Comparison of ENCODE assay signal across 12 cellular contexts in genomic region chr17:69358688-69359596, GRCh38. TPM values are rescaled to one million over a fixed set of nuclear protein-coding genes. Genes with fewer than 3 reads are reported as not detected.
DNase-seq lines count a peak whose midpoint lies in the region; ATAC-seq, FAIRE-seq and TF ChIP-seq lines count a peak whose summit lies in the region.
"Had no signal": no experiment of that assay in that cellular context is flagged by ENCODE, and none has a peak within 500 bp of the region (broad histone marks: within the 10 kb centered on the region; RNA-seq: fewer than 3 reads in every experiment).

No MANE protein-coding gene starts in this region.

- H3K4me2 ChIP-seq in Loucy (ENCODE audit: low read depth, low read length, poor library complexity, severe bottlenecking) = no peak overlapping the region
- H3K4me2 ChIP-seq in K562 (ENCODE audit: insufficient read depth, low read length) = no peak overlapping the region

- no peak overlapping the region for H3K4me3 ChIP-seq in Loucy (ENCODE audit: low read length, poor library complexity, severe bottlenecking)
- H3K4me3 ChIP-seq in K562 = no peak overlapping the region
- H3K4me3 ChIP-seq: mucosa of descending colon had no signal

- no peaks in the 10 kb centered on the region for H3K27me3 Mint-ChIP-seq in activated T-cell treated with anti-CD3 and anti-CD28 coated beads, Interleukin-2, amount 50 U/mL, for 72 hours (ENCODE audit: low read depth)
- peaks cover 5% of the 10 kb centered on the region for H3K27me3 Mint-ChIP-seq in activated T-cell treated with anti-CD3 and anti-CD28 coated beads, Interleukin-2, amount 50 U/mL, for 4 hours (ENCODE audit: low read depth)

- no peaks in the 10 kb centered on the region for H3K9me3 Mint-ChIP-seq in activated T-cell treated with anti-CD3 and anti-CD28 coated beads, Interleukin-2, amount 50 U/mL, for 72 hours
- H3K9me3 Mint-ChIP-seq in activated T-cell treated with anti-CD3 and anti-CD28 coated beads, Interleukin-2, amount 50 U/mL, for 4 hours = no peaks in the 10 kb centered on the region

- no peak overlapping the region for H3K4me3 Mint-ChIP-seq in activated T-cell treated with anti-CD3 and anti-CD28 coated beads, Interleukin-2, amount 50 U/mL, for 72 hours
- H3K4me3 Mint-ChIP-seq in activated T-cell treated with anti-CD3 and anti-CD28 coated beads, Interleukin-2, amount 50 U/mL, for 4 hours = no peak overlapping the region
- H3K4me3 Mint-ChIP-seq: CD14-positive monocyte had no signal

- no peaks in the 10 kb centered on the region for H3K36me3 ChIP-seq in Loucy (ENCODE audit: insufficient read depth, low read length)
- no peaks in the 10 kb centered on the region for H3K36me3 ChIP-seq in K562 (ENCODE audit: control insufficient read depth, insufficient read depth, low read length)

- H4K20me1 ChIP-seq in Loucy (ENCODE audit: insufficient read depth, low read length, poor library complexity, severe bottlenecking) = no peaks in the 10 kb centered on the region
- H4K20me1 ChIP-seq in K562 (replicated peaks; ENCODE audit: control insufficient read depth, insufficient read depth, low read length) = no peaks in the 10 kb centered on the region

- no peak for TF ChIP-seq RAD21 in K562 (CRISPR knock-in tag; conservative IDR thresholded peaks at IDR 0.05 in 1 of 2, IDR thresholded peaks at IDR 0.05 in 1 of 2)

- H3K9ac ChIP-seq in Loucy (ENCODE audit: low read depth, low read length, poor library complexity, severe bottlenecking) (no peak overlapping the region), K562 (ENCODE audit: insufficient read depth in 1 of 2, low read depth in 2 of 2, low read length in 2 of 2) (no peak overlapping the region)

- H3K36me3 Mint-ChIP-seq in activated T-cell treated with anti-CD3 and anti-CD28 coated beads, Interleukin-2, amount 50 U/mL, for 72 hours (ENCODE audit: insufficient read depth in 2 of 2) = no peaks in the 10 kb centered on the region
- H3K36me3 Mint-ChIP-seq in activated T-cell treated with anti-CD3 and anti-CD28 coated beads, Interleukin-2, amount 50 U/mL, for 4 hours (ENCODE audit: insufficient read depth) = no peaks in the 10 kb centered on the region
- H3K36me3 Mint-ChIP-seq: CD14-positive monocyte had no signal

- POLR2A ChIA-PET in K562 (lab: Yijun Ruan, JAX) = no interaction called here

- TF ChIP-seq POLR2A in K562 (conservative IDR thresholded peaks at IDR 0.05) = no peak

- no TSS peak for BruUV-seq in K562 (replicated peaks; lab: Mats Ljungman, UMichigan)

- no peak overlapping the region for H3K27ac Mint-ChIP-seq in activated T-cell treated with anti-CD3 and anti-CD28 coated beads, Interleukin-2, amount 50 U/mL, for 72 hours
- H3K27ac Mint-ChIP-seq: CD14-positive monocyte had no signal

- H3K4me1 Mint-ChIP-seq in activated T-cell treated with anti-CD3 and anti-CD28 coated beads, Interleukin-2, amount 50 U/mL, for 72 hours (ENCODE audit: low read depth) = no peaks in the 10 kb centered on the region
- no peaks in the 10 kb centered on the region for H3K4me1 Mint-ChIP-seq in activated T-cell treated with anti-CD3 and anti-CD28 coated beads, Interleukin-2, amount 50 U/mL, for 4 hours (ENCODE audit: low read depth)

- no peaks in the 10 kb centered on the region for H3F3A ChIP-seq in Loucy (ENCODE audit: low read depth)

- H3K9me3 ChIP-seq in Loucy (ENCODE audit: insufficient read depth, low read depth, low read length) (no peaks in the 10 kb centered on the region), K562 (replicated peaks; ENCODE audit: control insufficient read depth, insufficient read depth, low read depth, low read length) (no peaks in the 10 kb centered on the region)
- H3K9me3 ChIP-seq: mucosa of descending colon had no signal

- H3K4me1 ChIP-seq in Loucy (ENCODE audit: insufficient read depth, low read length, poor library complexity, severe bottlenecking) (no peaks in the 10 kb centered on the region), K562 (replicated peaks in 1 of 2; ENCODE audit: control insufficient read depth in 2 of 2, insufficient read depth in 2 of 2, low read length in 2 of 2) (no peaks in the 10 kb centered on the region)

- 0% methylated on average over 3 of the region's 3 CpGs for WGBS in K562 (ENCODE audit: insufficient coverage, low coverage, missing lambda C conversion rate)

- no peaks in the 10 kb centered on the region for H3K9me2 ChIP-seq in Loucy (replicated peaks; ENCODE audit: low read depth, low read length)

- intact Hi-C loops in K562 (cut with micrococcal nuclease) = no loop called here

- no peak for TF ChIP-seq EP300 in K562 (IDR thresholded peaks at IDR 0.05; ENCODE audit: low read length)

- no peaks in the 10 kb centered on the region for H3K9me1 ChIP-seq in K562 (ENCODE audit: control insufficient read depth, insufficient read depth, low read length)

- in situ Hi-C loops in K562 (cut with MboI) = no loop called here

- FAIRE-seq in K562 (lab: Jason Lieb, UNC) = no peak

- CTCF ChIA-PET in K562 (lab: Yijun Ruan, JAX; ENCODE audit: low intra/inter-chr PET ratio) = no interaction called here

- peak; percentile 65 for TF ChIP-seq CTCF in Loucy (conservative IDR thresholded peaks at IDR 0.05; ENCODE audit: low read length)
- 0 out of 6 replicates have a peak, but pooled peaks have one; percentile 10 to 29 (median 13) for TF ChIP-seq CTCF in K562 (IDR thresholded peaks at IDR 0.05 in 2 of 3, conservative IDR thresholded peaks at IDR 0.05 in 1 of 3; ENCODE audit: insufficient read depth in 2 of 3, low read depth in 1 of 3, low read length in 3 of 3)

- peak; percentile 2 to 7 for DNase-seq in activated T-cell treated with anti-CD3 and anti-CD28 coated beads, Interleukin-2, amount 50 U/mL, for 72 hours
- DNase-seq in activated T-cell treated with anti-CD3 and anti-CD28 coated beads, Interleukin-2, amount 50 U/mL, for 4 hours = no peak
- DNase-seq in K562 (ENCODE audit: extremely low read depth in 1 of 4, low spot score in 3 of 4) (peak in 2 of 4 experiments; percentile 6 to 9), middle frontal gyrus (ENCODE audit: extremely low spot score, low spot score) (no peak), NCI-H2029 treated with DMSO at 0.1 percent for 48 hours (lab: John Stamatoyannopoulos, UW) (no peak)
- DNase-seq in stimulated activated naive CD8-positive, alpha-beta T cell treated with anti-CD3 and anti-CD28 coated beads, Interleukin-15, Interleukin-2, amounts not matched to agents 100 U/mL and 50 U/mL, for 24 hours = no peak
- DNase-seq: activated CD8-positive, alpha-beta memory T cell treated with anti-CD3 and anti-CD28 coated beads for 24 hours; NCI-H1105 had no signal

- no peaks in the 10 kb centered on the region for H3K79me2 ChIP-seq in Loucy (ENCODE audit: insufficient read depth, low read length)
- H3K79me2 ChIP-seq in K562 (ENCODE audit: control insufficient read depth, insufficient read depth, low read length) = no peaks in the 10 kb centered on the region

- no peak overlapping the region for H2AFZ ChIP-seq in Loucy (ENCODE audit: low read length)
- no peak overlapping the region for H2AFZ ChIP-seq in K562 (ENCODE audit: low read depth, low read length)

- H3K27me3 ChIP-seq in Loucy (ENCODE audit: insufficient read depth, low read length, poor library complexity, severe bottlenecking) (no peaks in the 10 kb centered on the region), K562 (ENCODE audit: control insufficient read depth in 2 of 2, insufficient read depth in 2 of 2, low read length in 2 of 2) (no peaks in the 10 kb centered on the region)

- no peak overlapping the region for H3K27ac ChIP-seq in K562 (ENCODE audit: extremely low read depth, low read depth, low read length)

- no peak for ATAC-seq in activated T-cell treated with anti-CD3 and anti-CD28 coated beads, Interleukin-2, amount 50 U/mL, for 72 hours (replicated peaks in 1 of 2)
- no peak for ATAC-seq in activated T-cell treated with anti-CD3 and anti-CD28 coated beads, Interleukin-2, amount 50 U/mL, for 4 hours
- no peak for ATAC-seq in K562
- peak; percentile 49 for ATAC-seq in stimulated activated naive CD8-positive, alpha-beta T cell treated with anti-CD3 and anti-CD28 coated beads, Interleukin-15, Interleukin-2, amounts not matched to agents 100 U/mL and 50 U/mL, for 24 hours
- no peak for ATAC-seq in GM18520 (IDR thresholded peaks at IDR 0.05; ENCODE audit: unreplicated experiment)
- ATAC-seq: mucosa of descending colon had no signal

RNA-seq across cellular contexts. Expression of gene ABCA5, which starts 32.0 kb away (rescaled TPM):
- total RNA-seq in activated T-cell treated with anti-CD3 and anti-CD28 coated beads, Interleukin-2, amount 50 U/mL, for 72 hours = 10 to 100 TPM; 28.5 to 31.1 TPM
- 10 to 100 TPM in 2 of 3 donors, 1 to 10 TPM in 1; 8.6 to 13.6 (median 12.0) TPM for total RNA-seq in activated T-cell treated with anti-CD3 and anti-CD28 coated beads, Interleukin-2, amount 50 U/mL, for 4 hours
- 6.5 and 18.8 TPM in 2 replicates for total RNA-seq in K562 (2011; cell fraction: chromatin; rRNA removed; ENCODE audit: low replicate concordance)
- total RNA-seq in K562 (2011; cell fraction: nucleolus; rRNA removed) = 2.0 and 2.9 TPM in 2 replicates
- 9.6 and 19.0 TPM in 2 replicates for total RNA-seq in K562 (2011; cell fraction: nucleoplasm; rRNA removed)
- total RNA-seq in K562 (2014; rRNA removed) (0.73 and 1.1 TPM in 2 replicates), K562 (2014; rRNA removed; fragmentation: Illumina TruSeq; extraction: Trizol) (1.7 and 2.2 TPM in 2 replicates), K562 (2015; rRNA removed; fragmentation: Illumina TruSeq; extraction: Trizol) (1.1 and 1.4 TPM in 2 replicates), K562 (2021) (1.2 and 2.3 TPM in 2 replicates)
- polyA plus RNA-seq in K562 (2011; rRNA removed) (1.9 TPM in 2 replicates), K562 (2014; fragmentation: Illumina TruSeq; extraction: Trizol) (0.74 and 1.1 TPM in 2 replicates), K562 (2014; fragmentation: Nextera tagmentation; extraction: Ambion mirVana) (1 to 10 TPM in 1 of 2 experiments, under 1 TPM in 1; 0.84 to 2.1 TPM), K562 (2014; rRNA removed) (0.76 and 2.0 TPM in 2 replicates)
- 0.12 and 0.27 TPM in 2 replicates for polyA plus RNA-seq in K562 (2011; cell fraction: cytosol; rRNA removed)
- 2.5 and 4.3 TPM in 2 replicates for polyA plus RNA-seq in K562 (2011; cell fraction: nucleus; rRNA removed)
- 0.48 and 1.4 TPM in 2 replicates for polyA plus RNA-seq in K562 (2012)
- polyA minus RNA-seq in K562 (2011; rRNA and poly(A)+ RNA removed) = 2.7 and 3.1 TPM in 2 replicates
- 0.86 and 1.1 TPM in 2 replicates for polyA minus RNA-seq in K562 (2011; cell fraction: cytosol; rRNA and poly(A)+ RNA removed)
- 2.7 and 4.1 TPM in 2 replicates for polyA minus RNA-seq in K562 (2011; cell fraction: nucleus; rRNA and poly(A)+ RNA removed)

RNA-seq across cellular contexts. Expression of gene MAP2K6, which starts 55.6 kb away (rescaled TPM):
- total RNA-seq in activated T-cell treated with anti-CD3 and anti-CD28 coated beads, Interleukin-2, amount 50 U/mL, for 72 hours = 1 to 10 TPM; 2.2 to 3.5 TPM
- total RNA-seq in activated T-cell treated with anti-CD3 and anti-CD28 coated beads, Interleukin-2, amount 50 U/mL, for 4 hours = 1 to 10 TPM in 1 of 3 donors, under 1 TPM in 2; 0.71 to 1.1 (median 0.87) TPM
- total RNA-seq in K562 (2011; cell fraction: chromatin; rRNA removed; ENCODE audit: low replicate concordance) = not detected in 2 replicates
- not detected in 2 replicates for total RNA-seq in K562 (2011; cell fraction: nucleolus; rRNA removed)
- not detected in 2 replicates for total RNA-seq in K562 (2011; cell fraction: nucleoplasm; rRNA removed)
- total RNA-seq in K562 (2014; rRNA removed) (not detected in 2 replicates), K562 (2014; rRNA removed; fragmentation: Illumina TruSeq; extraction: Trizol) (not detected in 2 replicates), K562 (2015; rRNA removed; fragmentation: Illumina TruSeq; extraction: Trizol) (0.07 TPM in 1 of 2 replicates, not detected in the other), K562 (2021) (0.13 and 0.18 TPM in 2 replicates)
- polyA plus RNA-seq in K562 (2011; rRNA removed) (not detected in 2 replicates), K562 (2014; fragmentation: Illumina TruSeq; extraction: Trizol) (not detected in 2 replicates), K562 (2014; fragmentation: Nextera tagmentation; extraction: Ambion mirVana) (not detected), K562 (2014; rRNA removed) (not detected in 2 replicates)
- polyA plus RNA-seq in K562 (2011; cell fraction: cytosol; rRNA removed) = not detected in 2 replicates
- not detected in 2 replicates for polyA plus RNA-seq in K562 (2011; cell fraction: nucleus; rRNA removed)
- 0.08 TPM in 1 of 2 replicates, not detected in the other for polyA plus RNA-seq in K562 (2012)
- polyA minus RNA-seq in K562 (2011; rRNA and poly(A)+ RNA removed) = not detected in 2 replicates
- 0.09 TPM in 1 of 2 replicates, not detected in the other for polyA minus RNA-seq in K562 (2011; cell fraction: cytosol; rRNA and poly(A)+ RNA removed)
- polyA minus RNA-seq in K562 (2011; cell fraction: nucleus; rRNA and poly(A)+ RNA removed) = under 0.01 TPM in 1 of 2 replicates, not detected in the other

Comparison
In these comparisons a context has a peak if more than half of its experiments do, and no peak if none do; other contexts are left out.
1. DNase-seq: peak in activated T-cell treated with anti-CD3 and anti-CD28 coated beads, Interleukin-2, amount 50 U/mL, for 72 hours (2 of 2); none in activated T-cell treated with anti-CD3 and anti-CD28 coated beads, Interleukin-2, amount 50 U/mL, for 4 hours (single experiment), stimulated activated naive CD8-positive, alpha-beta T cell treated with anti-CD3 and anti-CD28 coated beads, Interleukin-15, Interleukin-2, amounts not matched to agents 100 U/mL and 50 U/mL, for 24 hours (single experiment), middle frontal gyrus (single experiment) and NCI-H2029 treated with DMSO at 0.1 percent for 48 hours (single experiment).